ENCODE assay signal across 24 cellular contexts in the genomic region with DNA sequence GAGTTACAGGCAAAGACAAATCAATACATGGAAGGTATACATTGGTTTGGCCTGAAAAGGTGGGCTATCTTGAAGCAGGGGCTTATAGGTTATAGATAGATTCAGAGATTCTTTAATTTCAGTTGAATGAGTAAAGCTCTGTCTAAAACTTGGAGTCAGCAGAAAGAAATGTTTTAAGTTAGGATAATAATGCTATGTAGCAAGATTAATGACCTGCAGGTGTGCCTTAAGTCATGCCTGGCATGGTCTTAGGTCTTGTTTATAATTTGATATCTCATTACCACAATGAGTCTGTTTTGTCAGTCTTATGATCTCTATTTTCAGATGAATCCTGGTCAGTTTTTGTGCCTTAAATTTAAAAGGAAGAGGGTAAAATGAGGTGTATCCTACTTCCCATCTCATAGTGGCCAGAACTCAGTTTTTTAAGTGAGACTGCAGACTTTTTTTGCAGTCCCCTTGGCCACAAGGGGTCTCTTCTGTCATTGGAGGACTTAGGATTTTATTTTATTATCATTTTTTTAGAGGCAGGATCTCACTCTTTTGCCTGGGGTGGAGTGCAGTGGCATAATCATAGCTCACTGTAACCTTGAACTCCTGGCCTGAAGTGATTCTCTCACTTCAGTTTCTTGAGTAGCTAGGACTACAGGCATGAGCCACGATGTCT. TPM values are rescaled to one million over a fixed set of nuclear protein-coding genes. Genes with fewer than 3 reads are reported as not detected.
DNase-seq lines count a peak whose midpoint lies in the region; ATAC-seq, FAIRE-seq and TF ChIP-seq lines count a peak whose summit lies in the region.
"Had no signal": no experiment of that assay in that cellular context is flagged by ENCODE, and none has a peak within 500 bp of the region (broad histone marks: within the 10 kb centered on the region; RNA-seq: fewer than 3 reads in every experiment).

No MANE protein-coding gene starts in this region.

- no peak for FAIRE-seq in K562 (lab: Jason Lieb, UNC)
- FAIRE-seq in H54 (lab: Jason Lieb, UNC), result no peak
- FAIRE-seq: GM12878, pancreas had no signal

- H3K9me3 Mint-ChIP-seq in H9, result no peaks in the 10 kb centered on the region
- H3K9me3 Mint-ChIP-seq: activated naive CD4-positive, alpha-beta T cell treated with anti-CD3 and anti-CD28 coated beads, Interleukin-2, amount 50 U/mL, for 72 hours; activated T-cell treated with anti-CD3 and anti-CD28 coated beads, Interleukin-2, amount 50 U/mL, for 72 hours; dendritic cell treated with granulocyte-macrophage colony-stimulating factor and Interleukin-4, amounts not matched to agents 40 ng/mL and 50 ng/mL, for 4 days; naive B cell had no signal

- H3K4me2 ChIP-seq in H9 (ENCODE audit: insufficient read depth, insufficient read length, low read length) (no peak overlapping the region), OCI-LY1 (ENCODE audit: low read length) (no peak overlapping the region), K562 (ENCODE audit: insufficient read depth, low read length) (no peak overlapping the region), parathyroid adenoma (ENCODE audit: low read length) (no peak overlapping the region)

- H3F3A ChIP-seq in OCI-LY1 (ENCODE audit: insufficient read depth, low read length), result no peaks in the 10 kb centered on the region

- no peaks in the 10 kb centered on the region for H3K79me1 ChIP-seq in H9 (ENCODE audit: insufficient read depth, low read depth, low read length, poor library complexity, severe bottlenecking)

- H3K9me1 ChIP-seq in K562 (ENCODE audit: control insufficient read depth, insufficient read depth, low read length), result no peaks in the 10 kb centered on the region

- no peaks in the 10 kb centered on the region for H3K36me3 ChIP-seq in OCI-LY1 (ENCODE audit: insufficient read depth, low read length)
- no peaks in the 10 kb centered on the region for H3K36me3 ChIP-seq in K562 (ENCODE audit: control insufficient read depth, insufficient read depth, low read length)
- H3K36me3 ChIP-seq in parathyroid adenoma (ENCODE audit: control insufficient read depth, insufficient read depth, low read length), result no peaks in the 10 kb centered on the region
- H3K36me3 ChIP-seq in prostate gland, result no peaks in the 10 kb centered on the region
- H3K36me3 ChIP-seq: gastrocnemius medialis, pancreas, thyroid gland had no signal

- TF ChIP-seq EP300 in K562 (IDR thresholded peaks at IDR 0.05; ENCODE audit: low read length), result no peak

- H4K91ac ChIP-seq in H9 (ENCODE audit: insufficient read length, low read depth, low read length), result no peak overlapping the region

- no peak overlapping the region for H2BK20ac ChIP-seq in H9 (ENCODE audit: low read depth, low read length, poor library complexity, severe bottlenecking)

- H3K4me1 ChIP-seq in H9 (ENCODE audit: insufficient read depth, low read length) (no peaks in the 10 kb centered on the region), OCI-LY1 (ENCODE audit: insufficient read depth, low read length, severe bottlenecking) (no peaks in the 10 kb centered on the region), K562 (replicated peaks in 1 of 2; ENCODE audit: control insufficient read depth in 2 of 2, insufficient read depth in 2 of 2, low read length in 2 of 2) (peaks cover 8 to 42% of the 10 kb centered on the region in 2 experiments), parathyroid adenoma (no peaks in the 10 kb centered on the region), prostate gland (replicated peaks) (no peaks in the 10 kb centered on the region)
- H3K4me1 ChIP-seq: gastrocnemius medialis, pancreas, thyroid gland had no signal

- H3K4ac ChIP-seq in H9 (ENCODE audit: low read depth, low read length), result no peak overlapping the region

- H3K9me3 ChIP-seq in H9 (ENCODE audit: control insufficient read depth, low read depth, low read length) (no peaks in the 10 kb centered on the region), OCI-LY1 (ENCODE audit: low read length) (no peaks in the 10 kb centered on the region), K562 (replicated peaks; ENCODE audit: control insufficient read depth, insufficient read depth, low read depth, low read length) (no peaks in the 10 kb centered on the region), parathyroid adenoma (ENCODE audit: control insufficient read depth, low read length) (no peaks in the 10 kb centered on the region), prostate gland (no peaks in the 10 kb centered on the region)
- H3K9me3 ChIP-seq: gastrocnemius medialis, pancreas, thyroid gland had no signal

- intact Hi-C loops in K562 (cut with micrococcal nuclease), result loop anchor here (1.0 kb wide), 1 partner anchor 11 kb away; no protein-coding TSS in a partner anchor
- intact Hi-C loops in prostate gland (cut with DNase I), result no loop called here
- intact Hi-C loops in cardiac septum (cut with DNase I), result no loop called here

- no TSS peak for BruUV-seq in K562 (replicated peaks; lab: Mats Ljungman, UMichigan)

- no peaks in the 10 kb centered on the region for H3K36me3 Mint-ChIP-seq in H9 (ENCODE audit: insufficient read depth in 1 of 3, low read depth in 3 of 3)
- H3K36me3 Mint-ChIP-seq: activated naive CD4-positive, alpha-beta T cell treated with anti-CD3 and anti-CD28 coated beads, Interleukin-2, amount 50 U/mL, for 72 hours; memory B cell; naive B cell had no signal

- H3K4me3 ChIP-seq in OCI-LY1 (ENCODE audit: low read depth, low read length, poor library complexity, severe bottlenecking) (no peak overlapping the region), K562 (no peak overlapping the region), parathyroid adenoma (ENCODE audit: low read depth, low read length) (no peak overlapping the region), prostate gland (no peak overlapping the region)
- H3K4me3 ChIP-seq: gastrocnemius medialis, GM12878, pancreas, thyroid gland had no signal

- no peaks in the 10 kb centered on the region for H3K27me3 Mint-ChIP-seq in H9 (ENCODE audit: low read depth)
- H3K27me3 Mint-ChIP-seq: dendritic cell treated with granulocyte-macrophage colony-stimulating factor and Interleukin-4, amounts not matched to agents 40 ng/mL and 50 ng/mL, for 4 days; memory B cell; naive B cell had no signal

- no peak overlapping the region for H3K9ac ChIP-seq in H9 (ENCODE audit: extremely low read depth, insufficient read length, low read length)
- no peak overlapping the region for H3K9ac ChIP-seq in OCI-LY1 (ENCODE audit: low read length)
- H3K9ac ChIP-seq in K562 (ENCODE audit: insufficient read depth in 1 of 2, low read depth in 2 of 2, low read length in 2 of 2), result peak overlapping the region in 1 of 2 experiments; percentile 11; a peak in 1 of 4 replicates
- H3K9ac ChIP-seq in parathyroid adenoma, result no peak overlapping the region

- H3K27me3 ChIP-seq in H9 (ENCODE audit: insufficient read depth, low read length) (no peaks in the 10 kb centered on the region), OCI-LY1 (ENCODE audit: insufficient read depth, low read length) (no peaks in the 10 kb centered on the region), K562 (ENCODE audit: control insufficient read depth in 2 of 2, insufficient read depth in 2 of 2, low read length in 2 of 2) (no peaks in the 10 kb centered on the region), parathyroid adenoma (ENCODE audit: control insufficient read depth, insufficient read depth, low read length) (no peaks in the 10 kb centered on the region), prostate gland (replicated peaks; ENCODE audit: insufficient read depth) (no peaks in the 10 kb centered on the region)
- H3K27me3 ChIP-seq: gastrocnemius medialis, pancreas, thyroid gland had no signal

- no peak overlapping the region for H3T11ph ChIP-seq in H9 (ENCODE audit: low read length)

- CTCF ChIA-PET in K562 (lab: Yijun Ruan, JAX; ENCODE audit: low intra/inter-chr PET ratio), result no interaction called here

- no peak overlapping the region for H3K14ac ChIP-seq in H9 (ENCODE audit: insufficient read depth, low read length)

- no peaks in the 10 kb centered on the region for H3K23me2 ChIP-seq in H9 (ENCODE audit: insufficient read length, low read depth, low read length, poor library complexity, severe bottlenecking)

- no peak overlapping the region for H2AK5ac ChIP-seq in H9 (ENCODE audit: insufficient read length, low read length)

- H3K56ac ChIP-seq in H9 (ENCODE audit: insufficient read length, low read depth, low read length), result no peak overlapping the region

- H3K27ac ChIP-seq in H9 (ENCODE audit: insufficient read length, low read depth, low read length), result no peak overlapping the region
- no peak overlapping the region for H3K27ac ChIP-seq in OCI-LY1 (ENCODE audit: low read depth, low read length, poor library complexity, severe bottlenecking)
- H3K27ac ChIP-seq in K562 (ENCODE audit: extremely low read depth, low read depth, low read length), result peak overlapping the region; percentile 51; the same call in 2 of the 3 replicates
- H3K27ac ChIP-seq in parathyroid adenoma, result no peak overlapping the region
- no peak overlapping the region for H3K27ac ChIP-seq in prostate gland
- H3K27ac ChIP-seq: gastrocnemius medialis, pancreas, thyroid gland had no signal

- POLR2A ChIA-PET in K562 (lab: Yijun Ruan, JAX), result interaction anchor here (0.6 to 3.3 kb wide), 5 partner anchors 11 to 1027 kb away, joined by 3 to 19 read pairs (median 4); a partner anchor contains a TSS

- TF ChIP-seq POLR2A in K562 (conservative IDR thresholded peaks at IDR 0.05), result no peak
- TF ChIP-seq POLR2A in prostate gland (IDR thresholded peaks at IDR 0.05), result no peak
- no peak for TF ChIP-seq POLR2A in H54 (IDR thresholded peaks at IDR 0.05; ENCODE audit: low read depth, low read length)

- H2BK5ac ChIP-seq in H9 (ENCODE audit: insufficient read length, low read length), result no peak overlapping the region

- no CpG with 5 or more reads among the region's 1 CpG for WGBS in H9 (ENCODE audit: extremely low coverage, insufficient read length, low lambda C conversion rate)
- WGBS in K562 (ENCODE audit: insufficient coverage, low coverage, missing lambda C conversion rate), result 25% methylated on average over 1 of the region's 1 CpG
- 81% methylated on average over 1 of the region's 1 CpG for WGBS in prostate gland

- H3K18ac ChIP-seq in H9 (ENCODE audit: insufficient read length, low read depth, low read length), result no peak overlapping the region

- peak; percentile 54 for ATAC-seq in K562
- ATAC-seq: activated naive CD4-positive, alpha-beta T cell treated with anti-CD3 and anti-CD28 coated beads, Interleukin-2, amount 50 U/mL, for 72 hours; activated T-cell treated with anti-CD3 and anti-CD28 coated beads, Interleukin-2, amount 50 U/mL, for 72 hours; gastrocnemius medialis; GM12878; pancreas had no signal

- peaks cover 13 to 20% of the 10 kb centered on the region in 2 experiments for H3K4me1 Mint-ChIP-seq in H9

- peak; percentile 30 to 58 for TF ChIP-seq RAD21 in K562 (CRISPR knock-in tag; conservative IDR thresholded peaks at IDR 0.05 in 1 of 2, IDR thresholded peaks at IDR 0.05 in 1 of 2)

- H3K4me3 Mint-ChIP-seq in H9, result 0 out of 5 replicates have a peak overlapping the region, but pooled peaks of 1 of the 2 experiments have one; percentile 17
- H3K4me3 Mint-ChIP-seq: activated T-cell treated with anti-CD3 and anti-CD28 coated beads, Interleukin-2, amount 50 U/mL, for 72 hours; dendritic cell treated with granulocyte-macrophage colony-stimulating factor and Interleukin-4, amounts not matched to agents 40 ng/mL and 50 ng/mL, for 4 days; memory B cell had no signal

- H3K27ac Mint-ChIP-seq in H9, result peak overlapping the region in 1 of 3 experiments; percentile 56; a peak in 2 of 7 replicates
- H3K27ac Mint-ChIP-seq: activated naive CD4-positive, alpha-beta T cell treated with anti-CD3 and anti-CD28 coated beads, Interleukin-2, amount 50 U/mL, for 72 hours; activated T-cell treated with anti-CD3 and anti-CD28 coated beads, Interleukin-2, amount 50 U/mL, for 72 hours; dendritic cell treated with granulocyte-macrophage colony-stimulating factor and Interleukin-4, amounts not matched to agents 40 ng/mL and 50 ng/mL, for 4 days had no signal

- no peaks in the 10 kb centered on the region for H4K20me1 ChIP-seq in H9 (ENCODE audit: control insufficient read depth, insufficient read depth, insufficient read length)
- no peaks in the 10 kb centered on the region for H4K20me1 ChIP-seq in OCI-LY1 (ENCODE audit: insufficient read depth, low read length)
- H4K20me1 ChIP-seq in K562 (replicated peaks; ENCODE audit: control insufficient read depth, insufficient read depth, low read length), result no peaks in the 10 kb centered on the region

- H2BK15ac ChIP-seq in H9 (ENCODE audit: low read depth, low read length), result no peak overlapping the region

- H3K23ac ChIP-seq in H9 (ENCODE audit: insufficient read length, low read depth, low read length), result no peak overlapping the region

- no peak for DNase-seq in H9
- DNase-seq in K562 (ENCODE audit: extremely low read depth in 1 of 4, low spot score in 3 of 4), result peak; percentile 48 to 72 (median 55)
- DNase-seq in prostate gland (ENCODE audit: low spot score), result no peak
- DNase-seq in cardiac septum (ENCODE audit: low spot score), result no peak
- DNase-seq in H54 (ENCODE audit: insufficient read length, low spot score), result no peak
- DNase-seq: activated CD4-positive, alpha-beta T cell treated with anti-CD3 and anti-CD28 coated beads for 1 hour; activated T-cell treated with anti-CD3 and anti-CD28 coated beads, Interleukin-2, amount 50 U/mL, for 72 hours; AML-193; Calu3; gastrocnemius medialis; GF-D8; naive B cell; NCI-H1436; pancreas; stimulated activated CD4-positive, alpha-beta T cell treated with anti-CD3 and anti-CD28 coated beads, Interleukin-2, amount 100 ng/mL, for 24 hours; stimulated activated naive CD4-positive, alpha-beta T cell treated with Interleukin-2 at 50 U/mL for 16 hours; T1000 had no signal

- no peak overlapping the region for H2BK120ac ChIP-seq in H9 (ENCODE audit: low read depth, low read length, poor library complexity, severe bottlenecking)

- peak; percentile 56 for TF ChIP-seq CTCF in H9 (conservative IDR thresholded peaks at IDR 0.05)
- peak; percentile 44 for TF ChIP-seq CTCF in OCI-LY1 (IDR thresholded peaks at IDR 0.05; ENCODE audit: low read length)
- peak; percentile 43 to 64 (median 58); a peak in 5 of 6 replicates for TF ChIP-seq CTCF in K562 (IDR thresholded peaks at IDR 0.05 in 2 of 3, conservative IDR thresholded peaks at IDR 0.05 in 1 of 3; ENCODE audit: insufficient read depth in 2 of 3, low read depth in 1 of 3, low read length in 3 of 3)
- no peak for TF ChIP-seq CTCF in parathyroid adenoma (IDR thresholded peaks at IDR 0.05)
- no peak for TF ChIP-seq CTCF in prostate gland (IDR thresholded peaks at IDR 0.05)

- H3K9me2 ChIP-seq in OCI-LY1 (ENCODE audit: low read depth, low read length), result no peaks in the 10 kb centered on the region

- H3K79me2 ChIP-seq in H9 (ENCODE audit: insufficient read depth, low read length) (no peaks in the 10 kb centered on the region), OCI-LY1 (ENCODE audit: insufficient read depth, low read length) (no peaks in the 10 kb centered on the region), K562 (ENCODE audit: control insufficient read depth, insufficient read depth, low read length) (no peaks in the 10 kb centered on the region), parathyroid adenoma (no peaks in the 10 kb centered on the region)

- no peak overlapping the region for H4K8ac ChIP-seq in H9 (replicated peaks; ENCODE audit: insufficient read length, low read depth, low read length)

- no peak overlapping the region for H4K5ac ChIP-seq in H9 (ENCODE audit: insufficient read length, low read depth, low read length)

- H2AFZ ChIP-seq in H9 (ENCODE audit: low read length), result no peak overlapping the region
- no peak overlapping the region for H2AFZ ChIP-seq in OCI-LY1 (ENCODE audit: low read length)
- peak overlapping the region; percentile 81 for H2AFZ ChIP-seq in K562 (ENCODE audit: low read depth, low read length)
- H2AFZ ChIP-seq in parathyroid adenoma, result peak overlapping the region; percentile 28

- no peak overlapping the region for H2BK12ac ChIP-seq in H9 (ENCODE audit: insufficient read length, low read depth, low read length)

- in situ Hi-C loops in K562 (cut with MboI), result no loop called here

RNA-seq across cellular contexts. Expression of a gene that starts 21.3 kb away (rescaled TPM):
- total RNA-seq in H9 (2021) (10.4 and 10.6 TPM in 2 replicates), K562 (2014; rRNA removed) (11.9 and 12.4 TPM in 2 replicates), K562 (2014; rRNA removed; fragmentation: Illumina TruSeq; extraction: Trizol) (13.6 and 14.0 TPM in 2 replicates), K562 (2015; rRNA removed; fragmentation: Illumina TruSeq; extraction: Trizol) (18.7 TPM in 2 replicates), K562 (2021) (12.2 and 12.4 TPM in 2 replicates), prostate gland (10 to 100 TPM in 1 of 2 donors, 1 to 10 TPM in 1; 8.6 to 12.6 TPM), cardiac septum (2.9 TPM)
- total RNA-seq in K562 (2011; cell fraction: chromatin; rRNA removed; ENCODE audit: low replicate concordance), result 37.0 and 45.9 TPM in 2 replicates
- 20.3 and 21.8 TPM in 2 replicates for total RNA-seq in K562 (2011; cell fraction: nucleolus; rRNA removed)
- 24.5 and 28.1 TPM in 2 replicates for total RNA-seq in K562 (2011; cell fraction: nucleoplasm; rRNA removed)
- polyA plus RNA-seq in K562 (2011; rRNA removed) (15.2 and 19.4 TPM in 2 replicates), K562 (2014; fragmentation: Illumina TruSeq; extraction: Trizol) (10.9 and 13.2 TPM in 2 replicates), K562 (2014; fragmentation: Nextera tagmentation; extraction: Ambion mirVana) (10 to 100 TPM; 14.7 to 21.8 TPM), K562 (2014; rRNA removed) (20.8 and 21.6 TPM in 2 replicates)
- 6.8 and 10.4 TPM in 2 replicates for polyA plus RNA-seq in K562 (2011; cell fraction: cytosol; rRNA removed)
- polyA plus RNA-seq in K562 (2011; cell fraction: nucleus; rRNA removed), result 42.5 and 50.0 TPM in 2 replicates
- 11.7 and 11.9 TPM in 2 replicates for polyA plus RNA-seq in K562 (2012)
- polyA minus RNA-seq in K562 (2011; rRNA and poly(A)+ RNA removed), result 21.3 and 22.7 TPM in 2 replicates
- polyA minus RNA-seq in K562 (2011; cell fraction: cytosol; rRNA and poly(A)+ RNA removed), result 5.0 and 5.8 TPM in 2 replicates
- polyA minus RNA-seq in K562 (2011; cell fraction: nucleus; rRNA and poly(A)+ RNA removed), result 8.5 and 12.0 TPM in 2 replicates

RNA-seq across cellular contexts. Expression of a gene that starts 25.9 kb away (rescaled TPM):
- 40.0 and 40.1 TPM in 2 replicates for total RNA-seq in H9 (2021)
- total RNA-seq in K562 (2011; cell fraction: chromatin; rRNA removed; ENCODE audit: low replicate concordance), result 236 and 421 TPM in 2 replicates
- 304 and 320 TPM in 2 replicates for total RNA-seq in K562 (2011; cell fraction: nucleolus; rRNA removed)
- 263 and 277 TPM in 2 replicates for total RNA-seq in K562 (2011; cell fraction: nucleoplasm; rRNA removed)
- 55.9 and 63.3 TPM in 2 replicates for total RNA-seq in K562 (2014; rRNA removed)
- 20.5 and 27.3 TPM in 2 replicates for total RNA-seq in K562 (2014; rRNA removed; fragmentation: Illumina TruSeq; extraction: Trizol)
- total RNA-seq in K562 (2015; rRNA removed; fragmentation: Illumina TruSeq; extraction: Trizol), result 40.1 and 43.3 TPM in 2 replicates
- total RNA-seq in K562 (2021), result 62.9 and 73.7 TPM in 2 replicates
- polyA plus RNA-seq in K562 (2011; rRNA removed), result 84.9 and 129 TPM in 2 replicates
- polyA plus RNA-seq in K562 (2011; cell fraction: cytosol; rRNA removed), result 100 and 109 TPM in 2 replicates
- polyA plus RNA-seq in K562 (2011; cell fraction: nucleus; rRNA removed), result 1,169 and 1,324 TPM in 2 replicates
- polyA plus RNA-seq in K562 (2012), result 58.7 and 101 TPM in 2 replicates
- polyA plus RNA-seq in K562 (2014; fragmentation: Illumina TruSeq; extraction: Trizol), result 59.9 and 69.6 TPM in 2 replicates
- 10 to 100 TPM in 1 of 2 experiments, 1 to 10 TPM in 1; 8.4 to 10.5 TPM for polyA plus RNA-seq in K562 (2014; fragmentation: Nextera tagmentation; extraction: Ambion mirVana)
- polyA plus RNA-seq in K562 (2014; rRNA removed), result 141 and 143 TPM in 2 replicates
- polyA minus RNA-seq in K562 (2011; rRNA and poly(A)+ RNA removed), result 26.6 and 29.0 TPM in 2 replicates
- polyA minus RNA-seq in K562 (2011; cell fraction: cytosol; rRNA and poly(A)+ RNA removed), result 9.8 and 20.9 TPM in 2 replicates
- polyA minus RNA-seq in K562 (2011; cell fraction: nucleus; rRNA and poly(A)+ RNA removed), result 114 and 127 TPM in 2 replicates
- total RNA-seq in prostate gland, result 10 to 100 TPM; 65.0 to 99.7 TPM
- 18.1 TPM for total RNA-seq in cardiac septum

RNA-seq across cellular contexts. Expression of a gene that starts 46.7 kb away (rescaled TPM):
- total RNA-seq in H9 (2021), result 28.5 and 29.4 TPM in 2 replicates
- 34.4 and 79.5 TPM in 2 replicates for total RNA-seq in K562 (2011; cell fraction: chromatin; rRNA removed; ENCODE audit: low replicate concordance)
- 65.9 and 72.4 TPM in 2 replicates for total RNA-seq in K562 (2011; cell fraction: nucleolus; rRNA removed)
- total RNA-seq in K562 (2011; cell fraction: nucleoplasm; rRNA removed), result 48.4 and 53.1 TPM in 2 replicates
- 40.0 and 54.3 TPM in 2 replicates for total RNA-seq in K562 (2014; rRNA removed)
- 11.9 and 12.3 TPM in 2 replicates for total RNA-seq in K562 (2014; rRNA removed; fragmentation: Illumina TruSeq; extraction: Trizol)
- total RNA-seq in K562 (2015; rRNA removed; fragmentation: Illumina TruSeq; extraction: Trizol), result 18.7 and 18.9 TPM in 2 replicates
- 57.9 and 61.2 TPM in 2 replicates for total RNA-seq in K562 (2021)
- polyA plus RNA-seq in K562 (2011; rRNA removed), result 50.6 and 51.5 TPM in 2 replicates
- 71.7 and 126 TPM in 2 replicates for polyA plus RNA-seq in K562 (2011; cell fraction: cytosol; rRNA removed)
- 54.1 and 88.1 TPM in 2 replicates for polyA plus RNA-seq in K562 (2011; cell fraction: nucleus; rRNA removed)
- polyA plus RNA-seq in K562 (2012), result 32.4 and 38.9 TPM in 2 replicates
- polyA plus RNA-seq in K562 (2014; fragmentation: Illumina TruSeq; extraction: Trizol), result 20.3 and 24.1 TPM in 2 replicates
- polyA plus RNA-seq in K562 (2014; fragmentation: Nextera tagmentation; extraction: Ambion mirVana), result 1 to 10 TPM; 1.9 to 3.1 TPM
- polyA plus RNA-seq in K562 (2014; rRNA removed), result 39.9 and 40.8 TPM in 2 replicates
- polyA minus RNA-seq in K562 (2011; rRNA and poly(A)+ RNA removed), result 34.0 and 51.2 TPM in 2 replicates
- 40.2 and 43.1 TPM in 2 replicates for polyA minus RNA-seq in K562 (2011; cell fraction: cytosol; rRNA and poly(A)+ RNA removed)
- polyA minus RNA-seq in K562 (2011; cell fraction: nucleus; rRNA and poly(A)+ RNA removed), result 39.4 and 43.4 TPM in 2 replicates
- 10 to 100 TPM; 44.2 to 63.1 TPM for total RNA-seq in prostate gland
- 40.7 TPM for total RNA-seq in cardiac septum

RNA-seq across cellular contexts. Expression of a gene that starts 59.0 kb away (rescaled TPM):
- 27.6 and 28.8 TPM in 2 replicates for total RNA-seq in H9 (2021)
- 51.2 and 69.6 TPM in 2 replicates for total RNA-seq in K562 (2011; cell fraction: chromatin; rRNA removed; ENCODE audit: low replicate concordance)
- total RNA-seq in K562 (2011; cell fraction: nucleolus; rRNA removed), result 41.5 and 45.0 TPM in 2 replicates
- 64.2 and 69.8 TPM in 2 replicates for total RNA-seq in K562 (2011; cell fraction: nucleoplasm; rRNA removed)
- total RNA-seq in K562 (2014; rRNA removed), result 22.0 and 22.5 TPM in 2 replicates
- 9.3 and 10.3 TPM in 2 replicates for total RNA-seq in K562 (2014; rRNA removed; fragmentation: Illumina TruSeq; extraction: Trizol)
- 15.4 and 15.8 TPM in 2 replicates for total RNA-seq in K562 (2015; rRNA removed; fragmentation: Illumina TruSeq; extraction: Trizol)
- 21.2 and 26.5 TPM in 2 replicates for total RNA-seq in K562 (2021)
- polyA plus RNA-seq in K562 (2011; rRNA removed), result 16.1 and 20.2 TPM in 2 replicates
- polyA plus RNA-seq in K562 (2011; cell fraction: cytosol; rRNA removed), result 23.0 and 29.3 TPM in 2 replicates
- polyA plus RNA-seq in K562 (2011; cell fraction: nucleus; rRNA removed), result 59.0 and 59.2 TPM in 2 replicates
- polyA plus RNA-seq in K562 (2012), result 15.5 and 18.3 TPM in 2 replicates
- 15.7 and 20.2 TPM in 2 replicates for polyA plus RNA-seq in K562 (2014; fragmentation: Illumina TruSeq; extraction: Trizol)
- polyA plus RNA-seq in K562 (2014; fragmentation: Nextera tagmentation; extraction: Ambion mirVana), result 1 to 10 TPM; 1.9 to 2.7 TPM
- 18.8 and 20.7 TPM in 2 replicates for polyA plus RNA-seq in K562 (2014; rRNA removed)
- polyA minus RNA-seq in K562 (2011; rRNA and poly(A)+ RNA removed), result 17.2 and 18.0 TPM in 2 replicates
- 9.8 and 10.9 TPM in 2 replicates for polyA minus RNA-seq in K562 (2011; cell fraction: cytosol; rRNA and poly(A)+ RNA removed)
- 22.5 and 28.8 TPM in 2 replicates for polyA minus RNA-seq in K562 (2011; cell fraction: nucleus; rRNA and poly(A)+ RNA removed)
- 10 to 100 TPM; 23.3 to 35.3 TPM for total RNA-seq in prostate gland
- 25.1 TPM for total RNA-seq in cardiac septum

Comparison
In these comparisons a context has a peak if more than half of its experiments do, and no peak if none do; other contexts are left out.
1. DNase-seq: peak in K562 (4 of 4); none in H9 (single experiment), prostate gland (single experiment), cardiac septum (single experiment) and H54 (single experiment).
2. H2AFZ ChIP-seq: peak in K562 (single experiment) and parathyroid adenoma (single experiment); none in H9 (single experiment) and OCI-LY1 (single experiment).
3. CTCF ChIP-seq: peak in H9 (single experiment), OCI-LY1 (single experiment) and K562 (3 of 3); none in parathyroid adenoma (single experiment) and prostate gland (0 of 4).